ENCODE assay signal across 30 cellular contexts in the genomic region with DNA sequence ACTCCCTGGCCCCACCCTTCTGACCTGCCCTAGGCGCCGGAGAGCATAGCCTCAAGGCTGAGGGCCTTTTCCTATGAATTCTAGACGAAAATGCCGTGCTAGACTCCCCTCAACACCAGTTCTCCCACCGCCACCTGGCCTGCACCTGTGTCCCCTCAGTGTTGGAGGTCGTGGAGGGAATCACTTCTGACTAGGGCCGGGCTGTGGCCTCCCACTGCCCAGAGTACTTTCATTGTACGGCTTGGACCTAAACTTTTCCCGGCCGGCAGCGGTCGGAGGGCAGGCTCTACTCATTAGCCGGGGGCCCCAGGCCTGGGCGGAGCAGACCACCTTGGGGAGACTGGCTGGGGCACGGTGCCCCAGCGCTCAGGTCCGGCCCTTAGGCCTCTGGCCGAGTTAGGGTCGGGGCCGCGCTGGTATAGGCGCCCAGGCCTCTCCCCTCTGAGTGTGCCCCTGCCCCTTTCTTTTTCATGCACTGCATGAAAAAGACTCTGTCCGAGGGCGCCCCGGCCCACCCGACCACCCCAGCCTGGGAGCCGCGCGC. TPM values are rescaled to one million over a fixed set of nuclear protein-coding genes. Genes with fewer than 3 reads are reported as not detected.
DNase-seq lines count a peak whose midpoint lies in the region; ATAC-seq and TF ChIP-seq lines count a peak whose summit lies in the region.
"Had no signal": no experiment of that assay in that cellular context is flagged by ENCODE, and none has a peak within 500 bp of the region (broad histone marks: within the 10 kb centered on the region; RNA-seq: fewer than 3 reads in every experiment).

No MANE protein-coding gene starts in this region.

- H3K4me1 Mint-ChIP-seq in Caco-2 (ENCODE audit: low read depth, unreplicated experiment) (peaks cover 10% of the 10 kb centered on the region), nephron progenitor cell (peaks cover 47% of the 10 kb centered on the region)
- peaks cover 0 to 37% (median 31%) of the 10 kb centered on the region in 7 donors for H3K4me1 Mint-ChIP-seq in naive thymus-derived CD4-positive, alpha-beta T cell

- peaks cover 26% of the 10 kb centered on the region for H3K36me3 Mint-ChIP-seq in Caco-2 (ENCODE audit: insufficient read depth, unreplicated experiment)
- no peaks in the 10 kb centered on the region for H3K36me3 Mint-ChIP-seq in nephron progenitor cell (ENCODE audit: low read depth)
- no peaks in the 10 kb centered on the region for H3K36me3 Mint-ChIP-seq in naive thymus-derived CD4-positive, alpha-beta T cell
- H3K36me3 Mint-ChIP-seq: CD14-positive monocyte, memory B cell had no signal

- TF ChIP-seq CTCF in Caco-2 (IDR thresholded peaks at IDR 0.05; ENCODE audit: insufficient read depth in 1 of 2, low read depth in 1 of 2, low read length in 1 of 2, severe bottlenecking in 1 of 2, unreplicated experiment in 1 of 2) (no peak), nephron progenitor cell (IDR thresholded peaks at IDR 0.05) (no peak), upper lobe of right lung (IDR thresholded peaks at IDR 0.05) (no peak)

- H3K27me3 Mint-ChIP-seq in Caco-2 (ENCODE audit: insufficient read depth, unreplicated experiment), result no peaks in the 10 kb centered on the region
- H3K27me3 Mint-ChIP-seq in nephron progenitor cell (ENCODE audit: low read depth, poor library complexity), result peaks cover 33% of the 10 kb centered on the region
- peaks cover 0 to 32% (median 0%) of the 10 kb centered on the region in 5 donors for H3K27me3 Mint-ChIP-seq in naive thymus-derived CD4-positive, alpha-beta T cell

- no peak for ATAC-seq in HG02840 (IDR thresholded peaks at IDR 0.05; ENCODE audit: low FRiP score, unreplicated experiment)
- ATAC-seq in naive thymus-derived CD4-positive, alpha-beta T cell, result no peak
- no peak for ATAC-seq in upper lobe of right lung
- ATAC-seq: esophagus mucosa, heart left ventricle, left lung, sciatic nerve had no signal

- CTCF ChIA-PET in Caco-2 (lab: Charles Lee), result no interaction called here
- CTCF ChIA-PET in naive thymus-derived CD4-positive, alpha-beta T cell (lab: Charles Lee), result interaction anchor here (3.0 kb wide), 1 partner anchor 11 kb away, joined by 17 read pairs; no protein-coding TSS in a partner anchor

- no peaks in the 10 kb centered on the region for H3K9me3 ChIP-seq in Caco-2
- no peaks in the 10 kb centered on the region for H3K9me3 ChIP-seq in NT2/D1 (ENCODE audit: insufficient read depth, low read length)
- no peaks in the 10 kb centered on the region for H3K9me3 ChIP-seq in iPS DF 6.9 (ENCODE audit: control insufficient read depth, insufficient read depth, low read length)
- no peaks in the 10 kb centered on the region for H3K9me3 ChIP-seq in naive thymus-derived CD4-positive, alpha-beta T cell (ENCODE audit: control insufficient read depth in 2 of 3, low read length in 3 of 3)
- no peaks in the 10 kb centered on the region for H3K9me3 ChIP-seq in upper lobe of right lung
- H3K9me3 ChIP-seq: heart left ventricle, left lung, MG63, tibial nerve had no signal

- no peaks in the 10 kb centered on the region for H3K9me3 Mint-ChIP-seq in Caco-2 (ENCODE audit: unreplicated experiment)
- no peaks in the 10 kb centered on the region for H3K9me3 Mint-ChIP-seq in nephron progenitor cell
- H3K9me3 Mint-ChIP-seq in naive thymus-derived CD4-positive, alpha-beta T cell, result no peaks in the 10 kb centered on the region
- H3K9me3 Mint-ChIP-seq: dendritic cell treated with granulocyte-macrophage colony-stimulating factor and Interleukin-4, amounts not matched to agents 40 ng/mL and 50 ng/mL, for 4 days; memory B cell had no signal

- no peaks in the 10 kb centered on the region for H3K27me3 ChIP-seq in Caco-2 (replicated peaks; ENCODE audit: control insufficient read depth, insufficient read depth, low read length)
- peaks cover 11% of the 10 kb centered on the region for H3K27me3 ChIP-seq in NT2/D1 (ENCODE audit: insufficient read depth, insufficient read length)
- no peaks in the 10 kb centered on the region for H3K27me3 ChIP-seq in iPS DF 6.9 (ENCODE audit: control insufficient read depth, insufficient read depth, low read length)
- no peaks in the 10 kb centered on the region for H3K27me3 ChIP-seq in naive thymus-derived CD4-positive, alpha-beta T cell (ENCODE audit: control insufficient read depth in 2 of 2, insufficient read depth in 2 of 2, low read length in 2 of 2)
- peaks cover 19% of the 10 kb centered on the region for H3K27me3 ChIP-seq in upper lobe of right lung
- H3K27me3 ChIP-seq: MG63 had no signal

- POLR2A ChIA-PET in Caco-2 (lab: Charles Lee), result no interaction called here
- POLR2A ChIA-PET in naive thymus-derived CD4-positive, alpha-beta T cell (lab: Charles Lee), result no interaction called here

- H3K27ac ChIP-seq in iPS DF 6.9 (ENCODE audit: low read length), result no peak overlapping the region
- no peak overlapping the region for H3K27ac ChIP-seq in naive thymus-derived CD4-positive, alpha-beta T cell (ENCODE audit: low read depth, low read length)
- H3K27ac ChIP-seq in upper lobe of right lung, result no peak overlapping the region
- H3K27ac ChIP-seq: heart left ventricle, KMS-11, left lung, PC-9, tibial nerve had no signal

- H3K36me3 ChIP-seq in Caco-2 (ENCODE audit: control insufficient read depth, insufficient read depth, low read length), result 0 out of 2 replicates have a peak, but pooled peaks cover 2% of the 10 kb centered on the region
- H3K36me3 ChIP-seq in NT2/D1 (ENCODE audit: insufficient read depth, insufficient read length, low read length), result peaks cover 43% of the 10 kb centered on the region
- peaks cover 13% of the 10 kb centered on the region for H3K36me3 ChIP-seq in iPS DF 6.9 (ENCODE audit: control insufficient read depth, insufficient read depth, low read length)
- H3K36me3 ChIP-seq in naive thymus-derived CD4-positive, alpha-beta T cell (ENCODE audit: control insufficient read depth in 2 of 3, insufficient read depth in 3 of 3, low read length in 3 of 3), result no peaks in the 10 kb centered on the region
- no peaks in the 10 kb centered on the region for H3K36me3 ChIP-seq in upper lobe of right lung
- H3K36me3 ChIP-seq: tibial nerve had no signal

- H3K4me3 Mint-ChIP-seq in Caco-2 (ENCODE audit: unreplicated experiment) (peak overlapping the region; percentile 44), nephron progenitor cell (peak overlapping the region; percentile 71)
- peak overlapping the region in 1 of 10 donors; percentile 48 for H3K4me3 Mint-ChIP-seq in naive thymus-derived CD4-positive, alpha-beta T cell
- H3K4me3 Mint-ChIP-seq: dendritic cell treated with granulocyte-macrophage colony-stimulating factor and Interleukin-4, amounts not matched to agents 40 ng/mL and 50 ng/mL, for 4 days had no signal

- no CpG with 5 or more reads among the region's 29 CpGs for WGBS in iPS DF 6.9 (ENCODE audit: insufficient coverage, insufficient read length)

- no peak for DNase-seq in Caco-2
- DNase-seq in NT2/D1 (ENCODE audit: low read depth, low spot score), result no peak
- no peak for DNase-seq in iPS DF 6.9 (ENCODE audit: low read depth, low spot score)
- no peak for DNase-seq in nephron progenitor cell
- no peak for DNase-seq in naive thymus-derived CD4-positive, alpha-beta T cell
- DNase-seq in upper lobe of right lung, result no peak
- DNase-seq in NCI-H2029 (lab: John Stamatoyannopoulos, UW), result no peak
- DNase-seq: activated CD4-positive, CD25-positive, alpha-beta regulatory T cell treated with anti-CD3 and anti-CD28 coated beads, Interleukin-2, amount 50 U/mL, for 72 hours; activated CD8-positive, alpha-beta memory T cell treated with anti-CD3 and anti-CD28 coated beads, Interleukin-2, amount 50 U/mL, for 4 hours; heart left ventricle; left lung; MG63; NCI-H1105 treated with DMSO at 0.1 percent for 48 hours; NCI-H2029 treated with DMSO at 0.1 percent for 48 hours; NK-92 treated with Interleukin-12 subunit alpha and Interleukin-12 subunit beta, amount 100 ng/mL, for 24 hours; PC-9; Right ventricle myocardium superior; stimulated activated CD4-positive, alpha-beta T cell treated with anti-CD3 and anti-CD28 coated beads, Interleukin-12 subunit alpha, Interleukin-12 subunit beta, amount 100 ng/mL, for 4 hours had no signal

- intact Hi-C loops in Caco-2 (cut with micrococcal nuclease; ENCODE audit: unreplicated experiment) (no loop called here), upper lobe of right lung (cut with DNase I) (no loop called here)
- intact Hi-C loops in naive thymus-derived CD4-positive, alpha-beta T cell (cut with micrococcal nuclease), result no loop called here

- H3K4me1 ChIP-seq in Caco-2 (peaks cover 42% of the 10 kb centered on the region), NT2/D1 (ENCODE audit: insufficient read depth, insufficient read length) (peaks cover 18% of the 10 kb centered on the region), iPS DF 6.9 (ENCODE audit: control insufficient read depth, insufficient read depth, low read length) (peaks cover 24% of the 10 kb centered on the region), upper lobe of right lung (peaks cover 29% of the 10 kb centered on the region)
- H3K4me1 ChIP-seq in naive thymus-derived CD4-positive, alpha-beta T cell (ENCODE audit: control insufficient read depth in 2 of 2, insufficient read depth in 2 of 2, low read length in 2 of 2), result peaks cover 18 to 29% of the 10 kb centered on the region in 2 donors

- H3K4me3 ChIP-seq in Caco-2 (ENCODE audit: low read depth, low read length) (no peak overlapping the region), NT2/D1 (ENCODE audit: insufficient read length, low read depth) (peak overlapping the region; percentile 95), iPS DF 6.9 (ENCODE audit: low read length) (peak overlapping the region; percentile 76), upper lobe of right lung (no peak overlapping the region)
- H3K4me3 ChIP-seq in naive thymus-derived CD4-positive, alpha-beta T cell (ENCODE audit: low read length), result no peak overlapping the region
- H3K4me3 ChIP-seq: heart left ventricle, left lung, MG63, PC-9, tibial nerve had no signal

- peak overlapping the region; percentile 96 for H3K9ac ChIP-seq in NT2/D1 (ENCODE audit: insufficient read length, low read depth)
- H3K9ac ChIP-seq: KMS-11 had no signal

- H3K27ac Mint-ChIP-seq in Caco-2 (ENCODE audit: unreplicated experiment), result no peak overlapping the region
- H3K27ac Mint-ChIP-seq in nephron progenitor cell, result no peak overlapping the region
- no peak overlapping the region for H3K27ac Mint-ChIP-seq in naive thymus-derived CD4-positive, alpha-beta T cell
- H3K27ac Mint-ChIP-seq: CD14-positive monocyte; dendritic cell treated with granulocyte-macrophage colony-stimulating factor and Interleukin-4, amounts not matched to agents 40 ng/mL and 50 ng/mL, for 4 days; memory B cell had no signal

- BruUV-seq in Caco-2 (replicated peaks; lab: Mats Ljungman, UMichigan), result no TSS peak

RNA-seq across cellular contexts. Expression of gene CLDN6, which starts 0.6 kb away (rescaled TPM):
- total RNA-seq in Caco-2 (2022), result 9.0 and 12.9 TPM in 2 replicates
- not detected for total RNA-seq in naive thymus-derived CD4-positive, alpha-beta T cell
- polyA plus RNA-seq in naive thymus-derived CD4-positive, alpha-beta T cell, result not detected
- total RNA-seq in upper lobe of right lung, result not detected
- total RNA-seq: esophagus mucosa; fibroblast of villous mesenchyme; heart left ventricle; HT-29; posterior vena cava; Right ventricle myocardium superior; sciatic nerve; T-helper 2 cell treated with Interferon-gamma antibody and Interleukin-4, amounts not matched to agents 100 ng/mL and 5 ng/mL, for 36 hours; tibial nerve had no signal
- polyA plus RNA-seq: CD14-positive monocyte had no signal

RNA-seq across cellular contexts. Expression of gene TNFRSF12A, which starts 2.8 kb away (rescaled TPM):
- total RNA-seq in Caco-2 (2022) (62.5 and 66.4 TPM in 2 replicates), upper lobe of right lung (74.9 TPM)
- total RNA-seq in naive thymus-derived CD4-positive, alpha-beta T cell, result 1 to 10 TPM in 3 of 5 experiments, under 1 TPM in 2; 0.57 to 5.9 (median 1.1) TPM
- not detected for polyA plus RNA-seq in naive thymus-derived CD4-positive, alpha-beta T cell

RNA-seq across cellular contexts. Expression of gene CLDN9, which starts 4.6 kb away (rescaled TPM):
- 0.79 and 0.91 TPM in 2 replicates for total RNA-seq in Caco-2 (2022)
- under 1 TPM in 2 of 5 experiments, not detected in 3; 0.15 to 0.37 TPM for total RNA-seq in naive thymus-derived CD4-positive, alpha-beta T cell
- polyA plus RNA-seq in naive thymus-derived CD4-positive, alpha-beta T cell, result not detected
- total RNA-seq in upper lobe of right lung, result 0.75 TPM
- total RNA-seq: esophagus mucosa, fibroblast of villous mesenchyme, posterior vena cava had no signal
- polyA plus RNA-seq: CD14-positive monocyte had no signal

RNA-seq across cellular contexts. Expression of gene HCFC1R1, which starts 6.4 kb away (rescaled TPM):
- 40.8 and 44.9 TPM in 2 replicates for total RNA-seq in Caco-2 (2022)
- 10 to 100 TPM; 11.5 to 29.6 (median 14.9) TPM for total RNA-seq in naive thymus-derived CD4-positive, alpha-beta T cell
- 10 to 100 TPM; 12.0 to 24.6 TPM for polyA plus RNA-seq in naive thymus-derived CD4-positive, alpha-beta T cell
- 55.7 TPM for total RNA-seq in upper lobe of right lung

RNA-seq across cellular contexts. Expression of gene THOC6, which starts 6.5 kb away (rescaled TPM):
- 46.0 and 48.0 TPM in 2 replicates for total RNA-seq in Caco-2 (2022)
- total RNA-seq in naive thymus-derived CD4-positive, alpha-beta T cell, result 10 to 100 TPM; 25.3 to 55.5 (median 26.0) TPM
- polyA plus RNA-seq in naive thymus-derived CD4-positive, alpha-beta T cell, result 10 to 100 TPM; 46.3 to 60.6 TPM
- 31.4 TPM for total RNA-seq in upper lobe of right lung

Comparison
In these comparisons a context has a peak if more than half of its experiments do, and no peak if none do; other contexts are left out.
1. H3K4me3 ChIP-seq: peak in NT2/D1 (single experiment) and iPS DF 6.9 (single experiment); none in Caco-2 (single experiment), naive thymus-derived CD4-positive, alpha-beta T cell (single experiment) and upper lobe of right lung (single experiment).